1 cellular context compared by ENCODE assay signal in the genomic region with DNA sequence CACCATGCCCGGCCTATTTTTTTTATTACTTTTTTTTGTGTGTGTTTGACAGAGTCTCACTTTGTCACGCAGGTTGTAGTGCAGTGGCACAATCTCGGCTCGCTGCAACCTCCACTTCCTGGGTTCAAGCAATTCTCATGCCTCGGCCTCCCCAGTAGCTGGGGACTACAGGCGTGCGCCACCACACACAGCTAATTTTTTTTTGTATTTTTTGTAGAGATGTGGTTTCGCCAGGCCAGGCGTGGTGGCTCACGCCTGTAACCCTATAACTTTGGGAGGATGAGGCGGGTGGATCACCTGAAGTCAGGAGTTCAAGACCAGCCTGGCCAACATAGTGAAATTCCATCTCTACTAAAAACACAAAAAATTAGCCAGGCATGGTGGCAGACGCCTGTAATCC.
TF ChIP-seq lines count a peak whose summit lies in the region.

No MANE protein-coding gene starts in this region.

TF ChIP-seq in K562, 482 proteins besides CTCF, POLR2A, EP300 and RAD21:
- TF ChIP-seq BCOR (IDR thresholded peaks at IDR 0.05), result peak; percentile 64; the same call in 1 of the 2 replicates
